Comparison of ENCODE assay signal across 1 cellular context in genomic region chr13:22108283-22108897, GRCh38.
A peak's percentile ranks its signal among the peaks of the same experiment; 100 is the strongest.
TF ChIP-seq lines count a peak whose summit lies in the region.

No MANE protein-coding gene starts in this region.

TF ChIP-seq in IMR-90, 13 proteins besides CTCF, POLR2A, EP300 and RAD21:
- TF ChIP-seq MAFK (IDR thresholded peaks at IDR 0.05; ENCODE audit: low read depth, low read length) = no peak
- TF ChIP-seq FOS (IDR thresholded peaks at IDR 0.05; ENCODE audit: low read depth, low read length) = peak; percentile 19; the same call in 1 of the 2 replicates
- peak; percentile 81 for TF ChIP-seq CEBPB (IDR thresholded peaks at IDR 0.05; ENCODE audit: low read depth, low read length)
